ENCODE assay signal across 8 cellular contexts in the genomic region with DNA sequence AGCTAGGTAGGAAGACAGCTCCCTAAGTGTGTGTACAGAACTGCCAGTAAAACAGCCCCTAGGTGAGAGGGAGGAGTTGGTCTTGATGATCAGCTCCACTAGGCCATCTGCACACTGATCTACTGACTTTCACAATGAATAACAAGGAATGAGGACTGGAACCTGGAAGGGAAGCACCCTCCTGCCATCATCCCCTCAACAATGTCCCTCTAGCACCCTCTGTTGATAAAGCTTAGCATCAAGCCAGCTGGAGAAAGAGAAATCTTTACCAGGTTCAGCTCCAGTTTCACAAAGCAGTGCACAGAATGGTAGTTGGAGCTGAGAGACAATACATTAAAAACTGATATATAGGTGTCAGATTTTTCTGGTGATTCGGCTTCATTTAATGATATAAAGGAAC. TPM values are rescaled to one million over a fixed set of nuclear protein-coding genes. Genes with fewer than 3 reads are reported as not detected.
A peak's percentile ranks its signal among the peaks of the same experiment; 100 is the strongest.
DNase-seq lines count a peak whose midpoint lies in the region; ATAC-seq, FAIRE-seq and TF ChIP-seq lines count a peak whose summit lies in the region.

No MANE protein-coding gene starts in this region.

- H3K4me2 ChIP-seq in A549 (no peak overlapping the region), K562 (ENCODE audit: insufficient read depth, low read length) (no peak overlapping the region)

- TF ChIP-seq EP300 in A549 (IDR thresholded peaks at IDR 0.05), result no peak
- TF ChIP-seq EP300 in K562 (IDR thresholded peaks at IDR 0.05; ENCODE audit: low read length), result no peak

- POLR2A ChIA-PET in A549 (lab: Yijun Ruan, JAX), result no interaction called here
- POLR2A ChIA-PET in K562 (lab: Yijun Ruan, JAX), result interaction anchor here (0.6 kb wide), 1 partner anchor 155 kb away, joined by 3 read pairs; no protein-coding TSS in a partner anchor

- no TSS peak for BruUV-seq in K562 (replicated peaks; lab: Mats Ljungman, UMichigan)

- no peaks in the 10 kb centered on the region for H3K36me3 ChIP-seq in K562 (ENCODE audit: control insufficient read depth, insufficient read depth, low read length)

- peak; percentile 8 to 23 for DNase-seq in A549 (ENCODE audit: low read depth in 1 of 2, low spot score in 1 of 2)
- DNase-seq in NCI-H1105 treated with DMSO at 0.1 percent for 48 hours (lab: John Stamatoyannopoulos, UW), result peak; percentile 56
- peak in 2 of 4 experiments; percentile 12 to 13 for DNase-seq in K562 (ENCODE audit: extremely low read depth in 1 of 4, low spot score in 3 of 4)
- peak; percentile 50 for DNase-seq in myocyte (ENCODE audit: low read depth)
- no peak for DNase-seq in activated CD4-positive, alpha-beta T cell treated with anti-CD3 and anti-CD28 coated beads, Interleukin-2, amount 50 U/mL, for 4 hours
- DNase-seq in NCI-H1930 (lab: John Stamatoyannopoulos, UW), result no peak

- TF ChIP-seq POLR2A in A549 (IDR thresholded peaks at IDR 0.05; ENCODE audit: low read length) (no peak), K562 (conservative IDR thresholded peaks at IDR 0.05) (no peak)

- FAIRE-seq in A549 (lab: Jason Lieb, UNC), result no peak
- FAIRE-seq in K562 (lab: Jason Lieb, UNC), result peak; percentile 59

- TF ChIP-seq RAD21 in A549 (conservative IDR thresholded peaks at IDR 0.05 in 1 of 2, IDR thresholded peaks at IDR 0.05 in 1 of 2) (peak; percentile 50 to 74; a peak in 4 of 5 replicates), K562 (CRISPR knock-in tag; conservative IDR thresholded peaks at IDR 0.05 in 1 of 2, IDR thresholded peaks at IDR 0.05 in 1 of 2) (peak in 1 of 2 experiments; percentile 54; a peak in 2 of 4 replicates)

- H3K79me2 ChIP-seq in K562 (ENCODE audit: control insufficient read depth, insufficient read depth, low read length), result no peaks in the 10 kb centered on the region

- H4K20me1 ChIP-seq in K562 (replicated peaks; ENCODE audit: control insufficient read depth, insufficient read depth, low read length), result no peaks in the 10 kb centered on the region

- no peak overlapping the region for H3K9ac ChIP-seq in K562 (ENCODE audit: insufficient read depth in 1 of 2, low read depth in 2 of 2, low read length in 2 of 2)

- H2AFZ ChIP-seq in K562 (ENCODE audit: low read depth, low read length), result no peak overlapping the region

- peak; percentile 32; the same call in 2 of the 3 replicates for TF ChIP-seq CTCF in A549 (IDR thresholded peaks at IDR 0.05)
- peak in 2 of 3 experiments; percentile 26 to 30; a peak in 2 of 6 replicates for TF ChIP-seq CTCF in K562 (IDR thresholded peaks at IDR 0.05 in 2 of 3, conservative IDR thresholded peaks at IDR 0.05 in 1 of 3; ENCODE audit: insufficient read depth in 2 of 3, low read depth in 1 of 3, low read length in 3 of 3)

- in situ Hi-C loops in K562 (cut with MboI), result no loop called here

- CTCF ChIA-PET in A549 (lab: Yijun Ruan, JAX), result interaction anchor here (0.9 to 1.6 kb wide), 3 partner anchors 375 to 1345 kb away, joined by 4 to 6 read pairs (median 5); no protein-coding TSS in a partner anchor
- CTCF ChIA-PET in K562 (lab: Yijun Ruan, JAX; ENCODE audit: low intra/inter-chr PET ratio), result no interaction called here

- no peak overlapping the region for H3K27ac ChIP-seq in A549
- H3K27ac ChIP-seq in K562 (ENCODE audit: extremely low read depth, low read depth, low read length), result no peak overlapping the region

- H3K4me3 ChIP-seq in A549 (no peak overlapping the region), K562 (no peak overlapping the region)

- no peaks in the 10 kb centered on the region for H3K27me3 ChIP-seq in K562 (ENCODE audit: control insufficient read depth in 2 of 2, insufficient read depth in 2 of 2, low read length in 2 of 2)

- H3K4me1 ChIP-seq in A549 (no peaks in the 10 kb centered on the region), K562 (replicated peaks in 1 of 2; ENCODE audit: control insufficient read depth in 2 of 2, insufficient read depth in 2 of 2, low read length in 2 of 2) (no peaks in the 10 kb centered on the region)

- intact Hi-C loops in K562 (cut with micrococcal nuclease), result no loop called here

- H3K9me3 ChIP-seq in A549 (no peaks in the 10 kb centered on the region), K562 (replicated peaks; ENCODE audit: control insufficient read depth, insufficient read depth, low read depth, low read length) (no peaks in the 10 kb centered on the region)

- peak in 1 of 2 experiments; percentile 67; a peak in 3 of 6 replicates for ATAC-seq in A549
- ATAC-seq in GM18868 (IDR thresholded peaks at IDR 0.05; ENCODE audit: unreplicated experiment), result peak; percentile 80
- peak; percentile 47; the same call in 1 of the 3 replicates for ATAC-seq in K562
- no peak for ATAC-seq in GM18909 (IDR thresholded peaks at IDR 0.05; ENCODE audit: poor library complexity, unreplicated experiment)

- no peaks in the 10 kb centered on the region for H3K9me1 ChIP-seq in K562 (ENCODE audit: control insufficient read depth, insufficient read depth, low read length)

- 0% methylated on average over 1 of the region's 1 CpG for WGBS in A549 (ENCODE audit: missing lambda C conversion rate)
- 0% methylated on average over 1 of the region's 1 CpG for WGBS in K562 (ENCODE audit: insufficient coverage, low coverage, missing lambda C conversion rate)

TF ChIP-seq in A549, 52 proteins besides CTCF, POLR2A, EP300 and RAD21:
- TF ChIP-seq MYC (IDR thresholded peaks at IDR 0.05; ENCODE audit: borderline replicate concordance, low read length), result no peak
- no peak for TF ChIP-seq RARB (CRISPR knock-in tag; IDR thresholded peaks at IDR 0.05)
- peak; percentile 24; the same call in 1 of the 3 replicates for TF ChIP-seq SMC3 (IDR thresholded peaks at IDR 0.05)
- no peak for TF ChIP-seq POLR2AphosphoS2 (conservative IDR thresholded peaks at IDR 0.05; ENCODE audit: low read length)
- no peak for TF ChIP-seq HOXA7 (CRISPR knock-in tag; IDR thresholded peaks at IDR 0.05)
- TF ChIP-seq, protein P1, sequence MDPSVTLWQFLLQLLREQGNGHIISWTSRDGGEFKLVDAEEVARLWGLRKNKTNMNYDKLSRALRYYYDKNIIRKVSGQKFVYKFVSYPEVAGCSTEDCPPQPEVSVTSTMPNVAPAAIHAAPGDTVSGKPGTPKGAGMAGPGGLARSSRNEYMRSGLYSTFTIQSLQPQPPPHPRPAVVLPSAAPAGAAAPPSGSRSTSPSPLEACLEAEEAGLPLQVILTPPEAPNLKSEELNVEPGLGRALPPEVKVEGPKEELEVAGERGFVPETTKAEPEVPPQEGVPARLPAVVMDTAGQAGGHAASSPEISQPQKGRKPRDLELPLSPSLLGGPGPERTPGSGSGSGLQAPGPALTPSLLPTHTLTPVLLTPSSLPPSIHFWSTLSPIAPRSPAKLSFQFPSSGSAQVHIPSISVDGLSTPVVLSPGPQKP (IDR thresholded peaks at IDR 0.05; ENCODE audit: low read depth, low read length), result no peak
- TF ChIP-seq MAX (IDR thresholded peaks at IDR 0.05), result no peak

TF ChIP-seq in K562, 482 proteins besides CTCF, POLR2A, EP300 and RAD21:
- TF ChIP-seq CGGBP1 (CRISPR knock-in tag; IDR thresholded peaks at IDR 0.05), result no peak
- no peak for TF ChIP-seq SUPT5H (IDR thresholded peaks at IDR 0.05)

RNA-seq across cellular contexts. Expression of gene IRAK1BP1, which starts 57.2 kb away (rescaled TPM):
- polyA plus RNA-seq in A549 (2011; rRNA removed), result 2.3 and 2.6 TPM in 2 replicates
- 0.57 and 0.65 TPM in 2 replicates for polyA plus RNA-seq in A549 (2012; cell fraction: cytosol; rRNA removed)
- 0.49 and 0.53 TPM in 2 replicates for polyA plus RNA-seq in A549 (2012; cell fraction: nucleus; rRNA removed)
- polyA plus RNA-seq in A549 (2017; fragmentation: RNase III; extraction: RNeasy Plus Mini Kit Qiagen cat#74134 plus additional on column Dnase treatment), result 0.92 to 1.0 TPM (median 0.97 TPM) in 3 replicates
- 2.5 and 3.4 TPM in 2 replicates for polyA minus RNA-seq in A549 (2011; rRNA and poly(A)+ RNA removed)
- 4.1 and 10.4 TPM in 2 replicates for total RNA-seq in K562 (2011; cell fraction: chromatin; rRNA removed; ENCODE audit: low replicate concordance)
- 1.7 and 3.8 TPM in 2 replicates for total RNA-seq in K562 (2011; cell fraction: nucleolus; rRNA removed)
- 8.8 and 16.9 TPM in 2 replicates for total RNA-seq in K562 (2011; cell fraction: nucleoplasm; rRNA removed)
- 2.0 and 3.3 TPM in 2 replicates for total RNA-seq in K562 (2014; rRNA removed)
- 3.4 and 3.7 TPM in 2 replicates for total RNA-seq in K562 (2014; rRNA removed; fragmentation: Illumina TruSeq; extraction: Trizol)
- total RNA-seq in K562 (2015; rRNA removed; fragmentation: Illumina TruSeq; extraction: Trizol), result 2.4 and 2.7 TPM in 2 replicates
- 1.9 and 2.6 TPM in 2 replicates for total RNA-seq in K562 (2021)
- 0.66 and 3.3 TPM in 2 replicates for polyA plus RNA-seq in K562 (2011; rRNA removed)
- polyA plus RNA-seq in K562 (2011; cell fraction: cytosol; rRNA removed), result 0.16 and 0.76 TPM in 2 replicates
- polyA plus RNA-seq in K562 (2011; cell fraction: nucleus; rRNA removed), result 0.79 and 3.4 TPM in 2 replicates
- polyA plus RNA-seq in K562 (2012), result 1.4 and 2.4 TPM in 2 replicates
- 1.4 and 3.0 TPM in 2 replicates for polyA plus RNA-seq in K562 (2014; fragmentation: Illumina TruSeq; extraction: Trizol)
- polyA plus RNA-seq in K562 (2014; fragmentation: Nextera tagmentation; extraction: Ambion mirVana), result 1 to 10 TPM; 1.8 to 2.1 TPM
- polyA plus RNA-seq in K562 (2014; rRNA removed), result 1.9 TPM in 2 replicates
- polyA minus RNA-seq in K562 (2011; rRNA and poly(A)+ RNA removed), result 1.6 and 5.6 TPM in 2 replicates
- 0.76 TPM in 1 of 2 replicates, not detected in the other for polyA minus RNA-seq in K562 (2011; cell fraction: cytosol; rRNA and poly(A)+ RNA removed)
- polyA minus RNA-seq in K562 (2011; cell fraction: nucleus; rRNA and poly(A)+ RNA removed), result 1.4 and 3.6 TPM in 2 replicates
- 2.9 and 3.4 TPM in 2 replicates for total RNA-seq in myocyte
- polyA plus RNA-seq in myocyte (2012), result 1.3 TPM

Comparison
In these comparisons a context has a peak if more than half of its experiments do, and no peak if none do; other contexts are left out.
1. DNase-seq: peak in A549 (2 of 2), NCI-H1105 treated with DMSO at 0.1 percent for 48 hours (single experiment) and myocyte (single experiment); none in activated CD4-positive, alpha-beta T cell treated with anti-CD3 and anti-CD28 coated beads, Interleukin-2, amount 50 U/mL, for 4 hours (0 of 2) and NCI-H1930 (0 of 2).
2. Of the 35 proteins assayed by ChIP-seq in both K562 and A549: peak only in K562: none; only in A549: SMC3; in both: CTCF; in neither: 32; mixed calls (peak in some experiments, not most) for 1.